ENCODE assay signal across 30 cellular contexts in the genomic region with DNA sequence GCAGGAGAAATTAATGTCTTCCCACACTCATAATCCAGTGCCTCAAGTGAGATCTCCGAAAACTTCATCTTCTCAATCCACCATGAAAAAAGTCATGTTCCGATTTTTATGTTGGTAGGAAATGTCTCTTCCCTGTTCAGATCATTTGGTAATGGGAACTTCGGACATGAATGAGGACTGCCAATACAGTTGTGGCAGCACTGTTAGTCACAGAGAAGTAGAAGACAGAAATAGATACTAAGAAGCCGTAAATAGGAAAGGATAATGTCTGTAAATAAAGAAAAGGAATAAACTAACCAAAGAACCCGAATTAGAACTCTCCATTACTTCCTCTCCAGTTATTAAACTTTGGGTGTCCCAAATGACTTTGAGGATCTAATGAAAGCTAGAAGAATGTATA.
"Had no signal": no experiment of that assay in that cellular context is flagged by ENCODE, and none has a peak within 500 bp of the region (broad histone marks: within the 10 kb centered on the region; RNA-seq: fewer than 3 reads in every experiment).

No MANE protein-coding gene starts in this region.

- H3K9me3 ChIP-seq: ascending aorta had no signal

- H3K36me3 ChIP-seq: ascending aorta, WERI-Rb-1 had no signal

- DNase-seq: activated B cell treated with CpG ODN at 0.5 μM for 24 hours; activated CD4-positive, alpha-beta T cell treated with anti-CD3 and anti-CD28 coated beads for 48 hours; activated CD4-positive, alpha-beta T cell treated with anti-CD3 and anti-CD28 coated beads, Interleukin-2, amount 50 U/mL, for 1 hour; activated CD4-positive, alpha-beta T cell treated with anti-CD3 and anti-CD28 coated beads, Interleukin-2, amount 50 U/mL, for 48 hours; activated CD8-positive, alpha-beta memory T cell treated with anti-CD3 and anti-CD28 coated beads for 24 hours; activated CD8-positive, alpha-beta T cell treated with anti-CD3 and anti-CD28 coated beads for 36 hours; activated gamma-delta T cell; activated naive CD4-positive, alpha-beta T cell; activated naive CD4-positive, alpha-beta T cell treated with anti-CD3 and anti-CD28 coated beads, Interleukin-2, amount 10 ng/mL, durations not matched to agents 7 days and 5 days; activated naive CD8-positive, alpha-beta T cell treated with anti-CD3 and anti-CD28 coated beads, Interleukin-2, amount 10 ng/mL, durations not matched to agents 7 days and 5 days; activated T-cell treated with anti-CD3 and anti-CD28 coated beads, Interleukin-2, amount 50 U/mL, for 48 hours; brain microvascular endothelial cell; dorsolateral prefrontal cortex; effector memory CD4-positive, alpha-beta T cell; foreskin fibroblast; glutamatergic neuron; T-helper 1 cell; T-helper 17 cell; T1000; WERI-Rb-1 had no signal

- H3K9me3 Mint-ChIP-seq: activated B cell treated with CpG ODN at 0.5 μM for 24 hours; activated CD8-positive, alpha-beta T cell treated with anti-CD3 and anti-CD28 coated beads for 36 hours; activated naive CD4-positive, alpha-beta T cell treated with anti-CD3 and anti-CD28 coated beads, Interleukin-2, amount 10 ng/mL, durations not matched to agents 7 days and 5 days; activated naive CD4-positive, alpha-beta T cell treated with anti-CD3 and anti-CD28 coated beads, Interleukin-2, amount 50 U/mL, for 72 hours; activated naive CD8-positive, alpha-beta T cell treated with anti-CD3 and anti-CD28 coated beads, Interleukin-2, amount 10 ng/mL, durations not matched to agents 7 days and 5 days; central memory CD8-positive, alpha-beta T cell; dendritic cell treated with granulocyte-macrophage colony-stimulating factor and Interleukin-4, amounts not matched to agents 40 ng/mL and 50 ng/mL, for 4 days; endodermal cell; T-helper 2 cell treated with Interferon-gamma antibody and Interleukin-4, amounts not matched to agents 5 μg/mL and 100 μg/mL, for 36 hours had no signal

- H3K36me3 Mint-ChIP-seq: activated naive CD4-positive, alpha-beta T cell treated with anti-CD3 and anti-CD28 coated beads, Interleukin-2, amount 50 U/mL, for 72 hours had no signal

- H3K4me3 ChIP-seq: ascending aorta, coronary artery, dorsolateral prefrontal cortex had no signal

- H3K4me3 Mint-ChIP-seq: activated B cell treated with CpG ODN at 0.5 μM for 24 hours; activated CD8-positive, alpha-beta T cell treated with anti-CD3 and anti-CD28 coated beads for 36 hours; activated naive CD4-positive, alpha-beta T cell treated with anti-CD3 and anti-CD28 coated beads, Interleukin-2, amount 10 ng/mL, durations not matched to agents 7 days and 5 days; activated naive CD8-positive, alpha-beta T cell treated with anti-CD3 and anti-CD28 coated beads, Interleukin-2, amount 10 ng/mL, durations not matched to agents 7 days and 5 days; central memory CD8-positive, alpha-beta T cell; dendritic cell treated with granulocyte-macrophage colony-stimulating factor and Interleukin-4, amounts not matched to agents 40 ng/mL and 50 ng/mL, for 4 days; endodermal cell; T-helper 17 cell; T-helper 2 cell treated with Interferon-gamma antibody and Interleukin-4, amounts not matched to agents 5 μg/mL and 100 μg/mL, for 36 hours had no signal

- H3K27ac ChIP-seq: ascending aorta, brain microvascular endothelial cell, coronary artery, dorsolateral prefrontal cortex, WERI-Rb-1 had no signal

- H3K27me3 Mint-ChIP-seq: activated B cell treated with CpG ODN at 0.5 μM for 24 hours; activated CD8-positive, alpha-beta T cell treated with anti-CD3 and anti-CD28 coated beads for 36 hours; activated naive CD4-positive, alpha-beta T cell treated with anti-CD3 and anti-CD28 coated beads, Interleukin-2, amount 10 ng/mL, durations not matched to agents 7 days and 5 days; activated naive CD8-positive, alpha-beta T cell treated with anti-CD3 and anti-CD28 coated beads, Interleukin-2, amount 10 ng/mL, durations not matched to agents 7 days and 5 days; central memory CD8-positive, alpha-beta T cell; dendritic cell treated with granulocyte-macrophage colony-stimulating factor and Interleukin-4, amounts not matched to agents 40 ng/mL and 50 ng/mL, for 4 days; T-helper 17 cell had no signal

- FAIRE-seq: frontal cortex had no signal

- H3K27me3 ChIP-seq: ascending aorta, brain microvascular endothelial cell, dorsolateral prefrontal cortex had no signal

- H3K4me1 Mint-ChIP-seq: activated B cell treated with CpG ODN at 0.5 μM for 24 hours, endodermal cell had no signal

- ATAC-seq: activated CD4-positive, CD25-positive, alpha-beta regulatory T cell treated with anti-CD3 and anti-CD28 coated beads, Interleukin-2, amount 50 U/mL, for 24 hours; activated CD8-positive, alpha-beta T cell treated with anti-CD3 and anti-CD28 coated beads for 36 hours; activated naive CD4-positive, alpha-beta T cell treated with anti-CD3 and anti-CD28 coated beads, Interleukin-2, amount 50 U/mL, for 72 hours; esophagus mucosa; T-helper 17 cell had no signal

- H3K27ac Mint-ChIP-seq: activated B cell treated with CpG ODN at 0.5 μM for 24 hours; activated CD8-positive, alpha-beta T cell treated with anti-CD3 and anti-CD28 coated beads for 36 hours; activated naive CD4-positive, alpha-beta T cell treated with anti-CD3 and anti-CD28 coated beads, Interleukin-2, amount 50 U/mL, for 72 hours; activated naive CD8-positive, alpha-beta T cell treated with anti-CD3 and anti-CD28 coated beads, Interleukin-2, amount 10 ng/mL, durations not matched to agents 7 days and 5 days; dendritic cell treated with granulocyte-macrophage colony-stimulating factor and Interleukin-4, amounts not matched to agents 40 ng/mL and 50 ng/mL, for 4 days; T-helper 17 cell; T-helper 2 cell treated with Interferon-gamma antibody and Interleukin-4, amounts not matched to agents 5 μg/mL and 100 μg/mL, for 36 hours had no signal

- H3K4me1 ChIP-seq: ascending aorta had no signal
